Comparison of ENCODE assay signal across 22 cellular contexts in genomic region chr10:57627642-57628178, GRCh38.
"Had no signal": no experiment of that assay in that cellular context is flagged by ENCODE, and none has a peak within 500 bp of the region (broad histone marks: within the 10 kb centered on the region; RNA-seq: fewer than 3 reads in every experiment).

No MANE protein-coding gene starts in this region.

- H3K9me3 ChIP-seq: gastroesophageal sphincter, left lung, ovary, suprapubic skin, upper lobe of left lung had no signal

- H3K4me3 ChIP-seq: gastroesophageal sphincter, left lung, ovary, suprapubic skin, upper lobe of left lung had no signal

- H3K4me3 Mint-ChIP-seq: activated CD8-positive, alpha-beta memory T cell treated with anti-CD3 and anti-CD28 coated beads, Interleukin-2, amount 10 ng/mL, durations not matched to agents 7 days and 5 days; activated naive CD8-positive, alpha-beta T cell; activated T-cell treated with anti-CD3 and anti-CD28 coated beads, Interleukin-2, amount 50 U/mL, for 4 hours; dendritic cell treated with granulocyte-macrophage colony-stimulating factor and Interleukin-4, amounts not matched to agents 40 ng/mL and 50 ng/mL, for 4 days; effector memory CD8-positive, alpha-beta T cell; memory B cell; neural crest cell; T-helper 2 cell treated with Interferon-gamma antibody and Interleukin-4, amounts not matched to agents 5 μg/mL and 100 μg/mL, for 36 hours had no signal

- H3K36me3 Mint-ChIP-seq: activated CD8-positive, alpha-beta memory T cell treated with anti-CD3 and anti-CD28 coated beads, Interleukin-2, amount 10 ng/mL, durations not matched to agents 7 days and 5 days; activated naive CD8-positive, alpha-beta T cell; memory B cell had no signal

- H3K4me1 ChIP-seq: gastroesophageal sphincter, left lung, suprapubic skin, upper lobe of left lung had no signal

- H3K27me3 Mint-ChIP-seq: activated CD8-positive, alpha-beta memory T cell treated with anti-CD3 and anti-CD28 coated beads, Interleukin-2, amount 10 ng/mL, durations not matched to agents 7 days and 5 days; activated naive CD8-positive, alpha-beta T cell; dendritic cell treated with granulocyte-macrophage colony-stimulating factor and Interleukin-4, amounts not matched to agents 40 ng/mL and 50 ng/mL, for 4 days; effector memory CD8-positive, alpha-beta T cell; memory B cell had no signal

- H3K4me1 Mint-ChIP-seq: activated CD8-positive, alpha-beta memory T cell treated with anti-CD3 and anti-CD28 coated beads, Interleukin-2, amount 10 ng/mL, durations not matched to agents 7 days and 5 days; memory B cell had no signal

- H3K27me3 ChIP-seq: brain microvascular endothelial cell, gastroesophageal sphincter, left lung, ovary, suprapubic skin, upper lobe of left lung had no signal

- H3K27ac Mint-ChIP-seq: activated CD8-positive, alpha-beta memory T cell treated with anti-CD3 and anti-CD28 coated beads, Interleukin-2, amount 10 ng/mL, durations not matched to agents 7 days and 5 days; activated naive CD8-positive, alpha-beta T cell; dendritic cell treated with granulocyte-macrophage colony-stimulating factor and Interleukin-4, amounts not matched to agents 40 ng/mL and 50 ng/mL, for 4 days; effector memory CD8-positive, alpha-beta T cell; memory B cell; T-helper 2 cell treated with Interferon-gamma antibody and Interleukin-4, amounts not matched to agents 5 μg/mL and 100 μg/mL, for 36 hours had no signal

- H3K27ac ChIP-seq: brain microvascular endothelial cell, gastroesophageal sphincter, left lung, ovary, suprapubic skin, upper lobe of left lung had no signal

- DNase-seq: activated CD4-positive, alpha-beta T cell treated with anti-CD3 and anti-CD28 coated beads, Interleukin-2, amount 50 U/mL, for 48 hours; activated CD8-positive, alpha-beta memory T cell treated with anti-CD3 and anti-CD28 coated beads, Interleukin-2, amount 10 ng/mL, durations not matched to agents 7 days and 5 days; activated effector memory CD4-positive, alpha-beta T cell treated with anti-CD3 and anti-CD28 coated beads, Interleukin-2, amount 50 U/mL, for 16 hours; activated T-cell treated with anti-CD3 and anti-CD28 coated beads, Interleukin-2, amount 50 U/mL, for 4 hours; amygdala; brain microvascular endothelial cell; cerebellar nuclear complex; effector memory CD8-positive, alpha-beta T cell; islet precursor cell; left lung; ovary; stimulated activated CD4-positive, alpha-beta T cell treated with anti-CD3 and anti-CD28 coated beads, Interleukin-4, amount 100 ng/mL, for 1 hour; stimulated activated CD8-positive, alpha-beta memory T cell treated with anti-CD3 and anti-CD28 coated beads, Interleukin-4, amount 100 ng/mL, for 48 hours; stimulated activated naive CD8-positive, alpha-beta T cell treated with anti-CD3 and anti-CD28 coated beads, Interleukin-15, Interleukin-2, amounts not matched to agents 100 U/mL and 50 U/mL, for 24 hours; upper lobe of left lung had no signal

- H3K36me3 ChIP-seq: brain microvascular endothelial cell, gastroesophageal sphincter, left lung, ovary, suprapubic skin, upper lobe of left lung had no signal

- H3K9me3 Mint-ChIP-seq: activated T-cell treated with anti-CD3 and anti-CD28 coated beads, Interleukin-2, amount 50 U/mL, for 4 hours; dendritic cell treated with granulocyte-macrophage colony-stimulating factor and Interleukin-4, amounts not matched to agents 40 ng/mL and 50 ng/mL, for 4 days; memory B cell; neural crest cell; T-helper 2 cell treated with Interferon-gamma antibody and Interleukin-4, amounts not matched to agents 5 μg/mL and 100 μg/mL, for 36 hours had no signal
